Comparison of ENCODE assay signal across 8 cellular contexts in the genomic region with DNA sequence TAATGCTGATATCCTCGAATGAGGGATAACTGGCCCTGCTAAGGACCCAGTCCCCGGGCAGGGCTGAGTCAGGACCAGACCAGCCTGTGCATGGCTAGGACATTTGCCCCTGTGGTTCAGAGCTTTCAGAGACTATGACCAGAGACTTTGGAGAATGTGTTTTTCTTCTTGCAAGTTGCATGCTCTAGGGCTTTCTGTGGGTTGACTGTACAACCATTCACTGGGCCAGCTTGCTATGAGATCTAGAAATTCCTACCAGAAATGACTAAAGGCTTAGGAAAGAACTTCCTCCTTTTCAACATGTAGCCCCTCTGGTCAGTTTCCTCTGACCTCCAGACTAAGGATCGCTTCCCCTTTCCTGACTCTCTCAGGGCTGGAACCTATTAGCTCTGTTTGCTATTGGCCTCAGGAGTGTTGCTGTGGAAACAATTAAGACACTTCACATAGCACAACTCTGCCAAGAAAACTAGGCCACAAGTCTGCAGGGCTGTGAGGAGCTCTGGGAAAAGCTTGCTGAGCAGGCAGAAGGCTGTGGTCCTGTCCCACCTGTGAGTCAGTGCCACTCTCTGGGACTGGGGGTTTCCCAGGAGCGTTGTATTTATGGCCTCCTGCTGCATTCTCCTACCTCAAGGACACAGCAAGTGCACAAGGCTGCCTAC. TPM values are rescaled to one million over a fixed set of nuclear protein-coding genes. Genes with fewer than 3 reads are reported as not detected.
DNase-seq lines count a peak whose midpoint lies in the region; ATAC-seq and TF ChIP-seq lines count a peak whose summit lies in the region.

No MANE protein-coding gene starts in this region.

- no peaks in the 10 kb centered on the region for H3K27me3 ChIP-seq in gastroesophageal sphincter
- H3K27me3 ChIP-seq in CD8-positive, alpha-beta T cell (ENCODE audit: insufficient read depth, low read length) = no peaks in the 10 kb centered on the region

- H3K36me3 ChIP-seq in gastroesophageal sphincter = peaks cover 6 to 59% of the 10 kb centered on the region in 2 donors
- H3K36me3 ChIP-seq in CD8-positive, alpha-beta T cell (ENCODE audit: insufficient read depth, low read length) = peaks cover 71% of the 10 kb centered on the region

- intact Hi-C loops in CD8-positive, alpha-beta T cell (cut with DNase I, micrococcal nuclease) = no loop called here

- no peak overlapping the region for H3K27ac Mint-ChIP-seq in activated naive CD8-positive, alpha-beta T cell treated with anti-CD3 and anti-CD28 coated beads for 36 hours
- H3K27ac Mint-ChIP-seq in CD8-positive, alpha-beta T cell = no peak overlapping the region
- H3K27ac Mint-ChIP-seq in T-cell = no peak overlapping the region

- peak; percentile 56 for ATAC-seq in gastroesophageal sphincter
- no peak for ATAC-seq in CD8-positive, alpha-beta T cell
- ATAC-seq in T-cell (replicated peaks in 1 of 4) = no peak

- 0 to 50% methylated on average over 2 to 3 of the region's 4 CpGs for WGBS in gastroesophageal sphincter (ENCODE audit: low coverage in 1 of 2), 2 donors

- no peak for TF ChIP-seq POLR2A in gastroesophageal sphincter (IDR thresholded peaks at IDR 0.05)

- no peak for TF ChIP-seq EP300 in gastroesophageal sphincter (IDR thresholded peaks at IDR 0.05)

- POLR2A ChIA-PET in CD8-positive, alpha-beta T cell (lab: Charles Lee) = interaction anchor here (0.8 kb wide), 1 partner anchor 11 kb away, joined by 3 read pairs; the partner anchor contains the start of gene CRY2
- POLR2A ChIA-PET in T-cell (lab: Charles Lee) = interaction anchor here (0.9 to 1.2 kb wide), 2 partner anchors 11 kb away, joined by 3 to 4 read pairs; no protein-coding TSS in a partner anchor

- H3K4me1 ChIP-seq in gastroesophageal sphincter = peaks cover 43 to 85% (median 73%) of the 10 kb centered on the region in 3 donors
- no peaks in the 10 kb centered on the region for H3K4me1 ChIP-seq in CD8-positive, alpha-beta T cell (ENCODE audit: insufficient read depth, low read length)

- no peaks in the 10 kb centered on the region for H3K9me3 ChIP-seq in gastroesophageal sphincter
- H3K9me3 ChIP-seq in CD8-positive, alpha-beta T cell (ENCODE audit: low read length) = no peaks in the 10 kb centered on the region

- no peaks in the 10 kb centered on the region for H3K27me3 Mint-ChIP-seq in activated naive CD8-positive, alpha-beta T cell treated with anti-CD3 and anti-CD28 coated beads for 36 hours
- no peaks in the 10 kb centered on the region for H3K27me3 Mint-ChIP-seq in CD8-positive, alpha-beta T cell (ENCODE audit: low read depth)
- H3K27me3 Mint-ChIP-seq in T-cell = no peaks in the 10 kb centered on the region

- peak overlapping the region; percentile 89 to 99 (median 94) for H3K27ac ChIP-seq in gastroesophageal sphincter
- no peak overlapping the region for H3K27ac ChIP-seq in CD8-positive, alpha-beta T cell (ENCODE audit: low read depth, low read length)

- no peak for TF ChIP-seq CTCF in gastroesophageal sphincter (IDR thresholded peaks at IDR 0.05)
- TF ChIP-seq CTCF in CD8-positive, alpha-beta T cell (IDR thresholded peaks at IDR 0.05) = no peak

- DNase-seq in GM04503 (ENCODE audit: low read depth) (peak; percentile 98), SKM-1 (lab: John Stamatoyannopoulos, UW; ENCODE audit: unreplicated experiment) (peak; percentile 83), putamen (ENCODE audit: low spot score) (peak; percentile 53), T-cell (no peak)
- no peak for DNase-seq in activated naive CD8-positive, alpha-beta T cell treated with anti-CD3 and anti-CD28 coated beads for 36 hours
- no peak for DNase-seq in stimulated activated CD4-positive, alpha-beta T cell treated with anti-CD3 and anti-CD28 coated beads, Interleukin-4, amount 100 ng/mL, for 1 hour
- no peak for DNase-seq in CD8-positive, alpha-beta T cell

- CTCF ChIA-PET in CD8-positive, alpha-beta T cell (lab: Charles Lee) = interaction anchor here (3.2 kb wide), 1 partner anchor 15 kb away, joined by 11 read pairs; no protein-coding TSS in a partner anchor
- CTCF ChIA-PET in T-cell (lab: Charles Lee) = interaction anchor here in 1 of 2 donors (0.5 kb wide), 1 partner anchor 16 kb away, joined by 3 read pairs; no protein-coding TSS in a partner anchor

- H3K4me3 ChIP-seq in gastroesophageal sphincter = no peak overlapping the region
- no peak overlapping the region for H3K4me3 ChIP-seq in CD8-positive, alpha-beta T cell (ENCODE audit: low read depth, low read length)

- no peak overlapping the region for H3K4me3 Mint-ChIP-seq in activated naive CD8-positive, alpha-beta T cell treated with anti-CD3 and anti-CD28 coated beads for 36 hours
- H3K4me3 Mint-ChIP-seq in CD8-positive, alpha-beta T cell = no peak overlapping the region
- no peak overlapping the region for H3K4me3 Mint-ChIP-seq in T-cell

- peaks cover 10% of the 10 kb centered on the region for H3K36me3 Mint-ChIP-seq in activated naive CD8-positive, alpha-beta T cell treated with anti-CD3 and anti-CD28 coated beads for 36 hours
- peaks cover 76% of the 10 kb centered on the region for H3K36me3 Mint-ChIP-seq in CD8-positive, alpha-beta T cell
- peaks cover 57% of the 10 kb centered on the region for H3K36me3 Mint-ChIP-seq in T-cell

- H3K9me3 Mint-ChIP-seq in activated naive CD8-positive, alpha-beta T cell treated with anti-CD3 and anti-CD28 coated beads for 36 hours = no peaks in the 10 kb centered on the region
- H3K9me3 Mint-ChIP-seq in CD8-positive, alpha-beta T cell = no peaks in the 10 kb centered on the region
- H3K9me3 Mint-ChIP-seq in T-cell = no peaks in the 10 kb centered on the region

- H3K4me1 Mint-ChIP-seq in activated naive CD8-positive, alpha-beta T cell treated with anti-CD3 and anti-CD28 coated beads for 36 hours = peaks cover 6% of the 10 kb centered on the region
- peaks cover 14% of the 10 kb centered on the region for H3K4me1 Mint-ChIP-seq in CD8-positive, alpha-beta T cell (ENCODE audit: low read depth)
- H3K4me1 Mint-ChIP-seq in T-cell = peaks cover 6 to 12% (median 11%) of the 10 kb centered on the region in 3 donors

RNA-seq across cellular contexts. Expression of gene CRY2, which starts 10.7 kb away (rescaled TPM):
- total RNA-seq in gastroesophageal sphincter = 10 to 100 TPM; 38.8 to 82.0 (median 47.7) TPM
- 10 to 100 TPM; 10.6 to 14.7 TPM for total RNA-seq in activated naive CD8-positive, alpha-beta T cell treated with anti-CD3 and anti-CD28 coated beads for 36 hours
- 100 to 1,000 TPM; 172 to 177 TPM for total RNA-seq in CD8-positive, alpha-beta T cell
- 100 to 1,000 TPM in 2 of 5 donors, 10 to 100 TPM in 3; 54.0 to 198 (median 63.5) TPM for total RNA-seq in T-cell

RNA-seq across cellular contexts. Expression of gene MAPK8IP1, which starts 27.5 kb away (rescaled TPM):
- total RNA-seq in gastroesophageal sphincter (10 to 100 TPM in 3 of 4 donors, 1 to 10 TPM in 1; 9.8 to 17.5 (median 13.8) TPM), T-cell (1 to 10 TPM in 4 of 5 donors, under 1 TPM in 1; 0.90 to 9.9 (median 1.8) TPM)
- total RNA-seq in activated naive CD8-positive, alpha-beta T cell treated with anti-CD3 and anti-CD28 coated beads for 36 hours = under 1 TPM; 0.54 to 0.56 TPM
- total RNA-seq in CD8-positive, alpha-beta T cell = 1 to 10 TPM; 6.5 to 8.4 TPM

RNA-seq across cellular contexts. Expression of gene FREY1, which starts 49.1 kb away (rescaled TPM):
- 1 to 10 TPM in 1 of 4 donors, under 1 TPM in 1, not detected in 2; 0.54 to 2.3 TPM for total RNA-seq in gastroesophageal sphincter
- under 1 TPM; 0.60 to 0.80 TPM for total RNA-seq in activated naive CD8-positive, alpha-beta T cell treated with anti-CD3 and anti-CD28 coated beads for 36 hours
- total RNA-seq in CD8-positive, alpha-beta T cell = 1 to 10 TPM; 3.7 to 5.1 TPM
- 1 to 10 TPM; 2.5 to 6.8 (median 4.6) TPM for total RNA-seq in T-cell

RNA-seq across cellular contexts. Expression of gene SLC35C1, which starts 53.0 kb away (rescaled TPM):
- total RNA-seq in gastroesophageal sphincter (10 to 100 TPM in 1 of 4 donors, 1 to 10 TPM in 3; 6.8 to 22.3 (median 8.5) TPM), T-cell (10 to 100 TPM in 4 of 5 donors, 1 to 10 TPM in 1; 8.3 to 27.0 (median 23.9) TPM)
- total RNA-seq in activated naive CD8-positive, alpha-beta T cell treated with anti-CD3 and anti-CD28 coated beads for 36 hours = 10 to 100 TPM; 12.1 to 12.6 TPM
- 1 to 10 TPM; 3.1 to 3.3 TPM for total RNA-seq in CD8-positive, alpha-beta T cell

RNA-seq across cellular contexts. Expression of gene PEX16, which starts 59.7 kb away (rescaled TPM):
- total RNA-seq in gastroesophageal sphincter (10 to 100 TPM; 20.0 to 26.7 (median 21.3) TPM), T-cell (10 to 100 TPM; 49.4 to 87.5 (median 65.2) TPM)
- 10 to 100 TPM; 34.8 to 43.5 TPM for total RNA-seq in activated naive CD8-positive, alpha-beta T cell treated with anti-CD3 and anti-CD28 coated beads for 36 hours
- 10 to 100 TPM; 51.5 to 55.6 TPM for total RNA-seq in CD8-positive, alpha-beta T cell

Comparison
In these comparisons a context has a peak if more than half of its experiments do, and no peak if none do; other contexts are left out.
1. DNase-seq: peak in GM04503 (single experiment), SKM-1 (single experiment) and putamen (single experiment); none in activated naive CD8-positive, alpha-beta T cell treated with anti-CD3 and anti-CD28 coated beads for 36 hours (single experiment), stimulated activated CD4-positive, alpha-beta T cell treated with anti-CD3 and anti-CD28 coated beads, Interleukin-4, amount 100 ng/mL, for 1 hour (single experiment), CD8-positive, alpha-beta T cell (0 of 7) and T-cell (0 of 34).